In the genomic region with DNA sequence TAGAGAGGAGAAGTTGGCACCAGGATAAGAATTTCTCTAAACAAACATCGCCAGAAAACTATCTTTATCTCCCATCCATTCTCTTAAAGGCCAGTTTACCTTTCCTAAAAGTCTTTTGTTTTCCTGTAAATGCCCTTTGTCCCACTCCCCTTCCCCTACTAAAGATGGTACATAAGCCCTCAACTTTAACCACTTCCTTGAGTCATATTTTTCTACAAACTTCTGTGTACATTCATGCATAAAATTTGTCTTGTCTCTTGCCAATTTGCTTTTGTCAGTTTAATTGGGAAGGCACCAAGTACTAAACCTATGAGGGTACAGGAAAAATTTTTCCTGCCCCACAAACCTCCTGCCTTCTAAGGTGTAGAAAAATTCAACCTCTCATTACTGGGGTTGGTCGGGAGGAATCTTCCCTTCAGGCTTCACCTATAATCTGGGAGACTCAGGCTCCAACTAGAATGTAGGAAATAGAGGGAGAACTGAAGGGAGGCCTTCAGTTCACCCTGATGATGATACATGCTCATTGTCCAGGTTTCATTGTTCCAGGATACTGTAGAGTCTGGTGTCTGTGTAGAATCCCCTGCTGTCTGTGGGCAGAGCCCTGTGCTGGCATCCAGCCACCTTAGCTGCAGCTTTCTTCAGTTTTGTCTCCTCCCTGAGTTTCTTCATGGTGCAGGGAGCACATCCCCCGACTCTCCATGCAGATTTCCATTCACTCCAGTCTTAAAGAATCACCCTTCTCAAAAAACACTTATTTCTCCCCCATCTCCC, we compare ENCODE assay signal across 24 cellular contexts. TPM values are rescaled to one million over a fixed set of nuclear protein-coding genes. Genes with fewer than 3 reads are reported as not detected.
DNase-seq lines count a peak whose midpoint lies in the region; ATAC-seq, FAIRE-seq and TF ChIP-seq lines count a peak whose summit lies in the region.
"Had no signal": no experiment of that assay in that cellular context is flagged by ENCODE, and none has a peak within 500 bp of the region (broad histone marks: within the 10 kb centered on the region; RNA-seq: fewer than 3 reads in every experiment).

No MANE protein-coding gene starts in this region.

- TF ChIP-seq CTCF in CD4-positive, alpha-beta T cell (IDR thresholded peaks at IDR 0.05): no peak
- no peak for TF ChIP-seq CTCF in astrocyte (IDR thresholded peaks at IDR 0.05; ENCODE audit: insufficient read depth, low read depth, low read length)

- no peaks in the 10 kb centered on the region for H4K20me1 ChIP-seq in astrocyte (ENCODE audit: insufficient read depth, low read length)

- H3K9ac ChIP-seq in astrocyte (ENCODE audit: low read length): no peak overlapping the region
- H3K9ac ChIP-seq: KMS-11 had no signal

- POLR2A ChIA-PET in CD4-positive, alpha-beta T cell (lab: Charles Lee): no interaction called here

- H3K27me3 Mint-ChIP-seq in CD4-positive, alpha-beta T cell: no peaks in the 10 kb centered on the region
- no peaks in the 10 kb centered on the region for H3K27me3 Mint-ChIP-seq in astrocyte (ENCODE audit: low read depth, unreplicated experiment)
- no peaks in the 10 kb centered on the region for H3K27me3 Mint-ChIP-seq in naive B cell
- H3K27me3 Mint-ChIP-seq: activated CD4-positive, alpha-beta T cell treated with anti-CD3 and anti-CD28 coated beads, Interleukin-2, amount 10 ng/mL, durations not matched to agents 7 days and 5 days; activated naive CD8-positive, alpha-beta T cell treated with anti-CD3 and anti-CD28 coated beads, Interleukin-2, amount 10 ng/mL, durations not matched to agents 7 days and 5 days had no signal

- H3K27ac ChIP-seq in CD4-positive, alpha-beta T cell (ENCODE audit: low read depth, low read length): no peak overlapping the region
- no peak overlapping the region for H3K27ac ChIP-seq in astrocyte (ENCODE audit: low read depth, low read length)
- H3K27ac ChIP-seq: cardiac muscle cell, KMS-11, upper lobe of right lung had no signal

- no peak for DNase-seq in CD4-positive, alpha-beta T cell
- DNase-seq in M059J (ENCODE audit: low read depth) (peak; percentile 47), astrocyte (ENCODE audit: low read depth) (peak; percentile 25), naive B cell (no peak), SKM-1 (lab: John Stamatoyannopoulos, UW; ENCODE audit: unreplicated experiment) (no peak), SIG-M5 treated with dmso at 0.1 percent for 504 hours (lab: John Stamatoyannopoulos, UW; ENCODE audit: unreplicated experiment) (no peak), frontal cortex (ENCODE audit: low spot score in 2 of 2) (no peak)
- DNase-seq: activated CD4-positive, alpha-beta T cell treated with anti-CD3 and anti-CD28 coated beads, Interleukin-2, amount 10 ng/mL, durations not matched to agents 7 days and 5 days; activated naive CD8-positive, alpha-beta T cell treated with anti-CD3 and anti-CD28 coated beads, Interleukin-2, amount 10 ng/mL, durations not matched to agents 7 days and 5 days; AML-193; effector CD8-positive, alpha-beta T cell; foreskin fibroblast; H7; midbrain; NCI-H1417; NCI-H510A treated with DMSO at 0.1 percent for 48 hours; occipital lobe; upper lobe of right lung had no signal

- no peaks in the 10 kb centered on the region for H3K27me3 ChIP-seq in CD4-positive, alpha-beta T cell (ENCODE audit: control insufficient read depth, insufficient read depth, low read length)
- no peaks in the 10 kb centered on the region for H3K27me3 ChIP-seq in astrocyte (ENCODE audit: insufficient read depth, low read length)
- H3K27me3 ChIP-seq: cardiac muscle cell, upper lobe of right lung had no signal

- no peak overlapping the region for H3K4me2 ChIP-seq in astrocyte (ENCODE audit: low read length)
- H3K4me2 ChIP-seq: KMS-11 had no signal

- ATAC-seq in CD4-positive, alpha-beta T cell (ENCODE audit: poor library complexity): peak; percentile 32
- ATAC-seq in naive B cell (ENCODE audit: low read depth in 2 of 2) (no peak), HG03097 (IDR thresholded peaks at IDR 0.05; ENCODE audit: low FRiP score, unreplicated experiment) (no peak)
- ATAC-seq: Panc1 had no signal

- H3K9me3 ChIP-seq in CD4-positive, alpha-beta T cell (ENCODE audit: control insufficient read depth, low read length): no peaks in the 10 kb centered on the region
- H3K9me3 ChIP-seq in astrocyte (ENCODE audit: insufficient read depth, low read depth, low read length): no peaks in the 10 kb centered on the region
- H3K9me3 ChIP-seq: upper lobe of right lung had no signal

- H3K79me2 ChIP-seq in astrocyte (ENCODE audit: insufficient read depth, low read length): no peaks in the 10 kb centered on the region

- CTCF ChIA-PET in CD4-positive, alpha-beta T cell (lab: Charles Lee): no interaction called here

- peak overlapping the region; percentile 2 for H3K4me3 Mint-ChIP-seq in CD4-positive, alpha-beta T cell
- H3K4me3 Mint-ChIP-seq in astrocyte (ENCODE audit: unreplicated experiment) (no peak overlapping the region), naive B cell (peak overlapping the region in 4 of 8 donors; percentile 7 to 82 (median 48))
- H3K4me3 Mint-ChIP-seq: activated CD4-positive, alpha-beta T cell treated with anti-CD3 and anti-CD28 coated beads, Interleukin-2, amount 10 ng/mL, durations not matched to agents 7 days and 5 days; activated naive CD8-positive, alpha-beta T cell treated with anti-CD3 and anti-CD28 coated beads, Interleukin-2, amount 10 ng/mL, durations not matched to agents 7 days and 5 days had no signal

- no peak overlapping the region for H2AFZ ChIP-seq in astrocyte (ENCODE audit: low read depth, low read length)

- no peak overlapping the region for H3K27ac Mint-ChIP-seq in CD4-positive, alpha-beta T cell
- H3K27ac Mint-ChIP-seq in astrocyte (ENCODE audit: unreplicated experiment) (no peak overlapping the region), naive B cell (peak overlapping the region in 4 of 6 donors; percentile 2 to 55 (median 19))
- H3K27ac Mint-ChIP-seq: activated CD4-positive, alpha-beta T cell treated with anti-CD3 and anti-CD28 coated beads, Interleukin-2, amount 10 ng/mL, durations not matched to agents 7 days and 5 days; activated naive CD8-positive, alpha-beta T cell treated with anti-CD3 and anti-CD28 coated beads, Interleukin-2, amount 10 ng/mL, durations not matched to agents 7 days and 5 days had no signal

- no peaks in the 10 kb centered on the region for H3K36me3 Mint-ChIP-seq in CD4-positive, alpha-beta T cell (ENCODE audit: low read depth)
- H3K36me3 Mint-ChIP-seq in astrocyte (ENCODE audit: low read depth, unreplicated experiment) (no peaks in the 10 kb centered on the region), naive B cell (peaks cover 0 to 5% of the 10 kb centered on the region in 2 donors)

- H3K4me1 Mint-ChIP-seq in CD4-positive, alpha-beta T cell (ENCODE audit: low read depth): peaks cover 35% of the 10 kb centered on the region
- peaks cover 7% of the 10 kb centered on the region for H3K4me1 Mint-ChIP-seq in astrocyte (ENCODE audit: low read depth, unreplicated experiment)
- H3K4me1 Mint-ChIP-seq in naive B cell: peaks cover 23 to 31% (median 30%) of the 10 kb centered on the region in 3 donors

- intact Hi-C loops in CD4-positive, alpha-beta T cell (cut with DNase I, micrococcal nuclease): no loop called here

- H3K4me3 ChIP-seq in astrocyte (ENCODE audit: insufficient read depth, low read depth, low read length): no peak overlapping the region
- H3K4me3 ChIP-seq: cardiac muscle cell, upper lobe of right lung had no signal

- FAIRE-seq in astrocyte (lab: Jason Lieb, UNC) (no peak), frontal cortex (lab: Jason Lieb, UNC) (no peak)

- H3K36me3 ChIP-seq in astrocyte (ENCODE audit: insufficient read depth, low read length): no peaks in the 10 kb centered on the region
- H3K36me3 ChIP-seq: cardiac muscle cell, upper lobe of right lung had no signal

- H3K4me1 ChIP-seq in astrocyte (ENCODE audit: insufficient read depth, low read length): no peaks in the 10 kb centered on the region

- no peaks in the 10 kb centered on the region for H3K9me3 Mint-ChIP-seq in CD4-positive, alpha-beta T cell
- H3K9me3 Mint-ChIP-seq in astrocyte (ENCODE audit: unreplicated experiment): no peaks in the 10 kb centered on the region
- H3K9me3 Mint-ChIP-seq in naive B cell: peaks cover 0 to 4% (median 0%) of the 10 kb centered on the region in 7 donors

RNA-seq across cellular contexts. Expression of a gene that starts 53.2 kb away (rescaled TPM):
- total RNA-seq in CD4-positive, alpha-beta T cell: under 1 TPM in 1 of 2 experiments, not detected in 1; 0.17 TPM
- total RNA-seq in M059J (2014; rRNA removed; shearing (Covaris generic)): 0.22 TPM in 1 of 2 replicates, not detected in the other
- not detected in 2 replicates for total RNA-seq in astrocyte
- polyA plus RNA-seq in naive B cell (ENCODE audit: low read depth in 6 of 6): not detected
- total RNA-seq in frontal cortex: not detected
- total RNA-seq: activated CD4-positive, alpha-beta T cell treated with anti-CD3 and anti-CD28 coated beads, Interleukin-2, amount 10 ng/mL, durations not matched to agents 7 days and 5 days; activated naive CD8-positive, alpha-beta T cell treated with anti-CD3 and anti-CD28 coated beads, Interleukin-2, amount 10 ng/mL, durations not matched to agents 7 days and 5 days; cardiac muscle cell; H7; occipital lobe; skeletal muscle tissue; T-helper 2 cell treated with Interferon-gamma antibody and Interleukin-4, amounts not matched to agents 100 ng/mL and 5 ng/mL, for 36 hours; upper lobe of right lung had no signal
- polyA plus RNA-seq: cardiac muscle cell had no signal

Comparison
In these comparisons a context has a peak if more than half of its experiments do, and no peak if none do; other contexts are left out.
1. DNase-seq: peak in M059J (single experiment) and astrocyte (single experiment); none in CD4-positive, alpha-beta T cell (0 of 10), naive B cell (single experiment), SKM-1 (single experiment), SIG-M5 treated with dmso at 0.1 percent for 504 hours (single experiment) and frontal cortex (0 of 2).
2. H3K27ac Mint-ChIP-seq: peak in naive B cell (4 of 6); none in CD4-positive, alpha-beta T cell (single experiment) and astrocyte (single experiment).